1 cellular context compared by ENCODE assay signal in the genomic region with DNA sequence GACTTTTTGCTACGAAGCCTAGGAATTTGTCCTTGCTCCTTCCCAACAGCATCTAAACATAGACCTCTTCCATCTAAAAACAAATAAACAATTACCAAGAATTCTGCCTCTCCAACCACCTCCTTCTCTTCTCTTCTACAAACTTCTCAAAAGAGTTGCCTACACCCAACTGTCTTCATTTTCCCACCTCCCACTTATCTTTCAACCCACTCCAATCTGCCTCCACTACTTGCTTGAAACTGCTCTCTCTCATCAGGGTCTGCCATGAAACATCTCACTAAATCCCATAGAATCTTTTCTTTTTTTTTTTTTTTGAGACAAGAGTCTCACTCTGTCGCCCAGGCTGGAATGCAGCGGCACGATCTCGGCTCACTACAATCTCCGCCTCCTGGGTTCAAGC.
TF ChIP-seq lines count a peak whose summit lies in the region.

No MANE protein-coding gene starts in this region.

TF ChIP-seq in HepG2, 621 proteins besides CTCF, POLR2A, EP300 and RAD21:
- TF ChIP-seq BHLHE40 (IDR thresholded peaks at IDR 0.05; ENCODE audit: low read length) = no peak
- no peak for TF ChIP-seq RELA (CRISPR knock-in tag; IDR thresholded peaks at IDR 0.05)
- no peak for TF ChIP-seq ATF1 (CRISPR knock-in tag; IDR thresholded peaks at IDR 0.05)
- no peak for TF ChIP-seq ZNF563 (CRISPR knock-in tag; IDR thresholded peaks at IDR 0.05)
- TF ChIP-seq, protein P1, sequence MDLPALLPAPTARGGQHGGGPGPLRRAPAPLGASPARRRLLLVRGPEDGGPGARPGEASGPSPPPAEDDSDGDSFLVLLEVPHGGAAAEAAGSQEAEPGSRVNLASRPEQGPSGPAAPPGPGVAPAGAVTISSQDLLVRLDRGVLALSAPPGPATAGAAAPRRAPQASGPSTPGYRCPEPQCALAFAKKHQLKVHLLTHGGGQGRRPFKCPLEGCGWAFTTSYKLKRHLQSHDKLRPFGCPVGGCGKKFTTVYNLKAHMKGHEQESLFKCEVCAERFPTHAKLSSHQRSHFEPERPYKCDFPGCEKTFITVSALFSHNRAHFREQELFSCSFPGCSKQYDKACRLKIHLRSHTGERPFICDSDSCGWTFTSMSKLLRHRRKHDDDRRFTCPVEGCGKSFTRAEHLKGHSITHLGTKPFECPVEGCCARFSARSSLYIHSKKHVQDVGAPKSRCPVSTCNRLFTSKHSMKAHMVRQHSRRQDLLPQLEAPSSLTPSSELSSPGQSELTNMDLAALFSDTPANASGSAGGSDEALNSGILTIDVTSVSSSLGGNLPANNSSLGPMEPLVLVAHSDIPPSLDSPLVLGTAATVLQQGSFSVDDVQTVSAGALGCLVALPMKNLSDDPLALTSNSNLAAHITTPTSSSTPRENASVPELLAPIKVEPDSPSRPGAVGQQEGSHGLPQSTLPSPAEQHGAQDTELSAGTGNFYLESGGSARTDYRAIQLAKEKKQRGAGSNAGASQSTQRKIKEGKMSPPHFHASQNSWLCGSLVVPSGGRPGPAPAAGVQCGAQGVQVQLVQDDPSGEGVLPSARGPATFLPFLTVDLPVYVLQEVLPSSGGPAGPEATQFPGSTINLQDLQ (CRISPR knock-in tag; IDR thresholded peaks at IDR 0.05) = no peak
- TF ChIP-seq TBP (CRISPR knock-in tag; IDR thresholded peaks at IDR 0.05) = no peak
- no peak for TF ChIP-seq FOXO1 (CRISPR knock-in tag; IDR thresholded peaks at IDR 0.05)
- no peak for TF ChIP-seq ZNF749 (CRISPR knock-in tag; IDR thresholded peaks at IDR 0.05; ENCODE audit: borderline replicate concordance)
